1 cellular context compared by ENCODE assay signal in the genomic region with DNA sequence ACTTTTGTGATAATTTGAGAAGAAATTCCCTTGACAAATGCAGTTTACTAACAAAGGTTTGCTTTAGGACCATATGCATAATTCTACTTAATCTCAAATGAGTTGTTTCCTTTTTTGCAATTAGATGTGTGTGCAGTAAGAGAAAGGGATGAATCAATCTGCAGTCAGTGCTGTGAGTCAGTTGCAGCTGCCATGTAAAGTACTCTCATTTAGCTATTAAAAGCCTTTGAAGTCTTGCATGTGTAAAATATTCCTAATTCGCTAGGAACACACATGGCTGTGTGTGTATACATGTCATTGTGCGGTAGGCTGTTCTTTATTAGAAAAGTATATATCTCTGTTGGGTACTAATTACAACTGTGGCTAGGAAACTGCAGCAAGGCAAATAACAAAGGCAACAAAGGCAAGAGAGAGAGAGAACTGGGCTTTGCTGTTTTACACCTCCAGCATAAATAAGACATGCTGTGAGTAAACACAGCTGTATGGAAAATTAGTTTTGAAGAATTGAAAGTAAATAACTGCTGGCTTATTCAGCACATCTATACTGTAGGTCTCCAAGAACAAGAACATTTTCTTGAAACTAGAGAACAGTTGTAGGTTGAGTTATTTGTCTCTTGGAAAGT.
TF ChIP-seq lines count a peak whose summit lies in the region.

No MANE protein-coding gene starts in this region.

TF ChIP-seq in WTC11, 78 proteins besides CTCF, POLR2A, EP300 and RAD21 (continued from another document):
- TF ChIP-seq, protein P1, sequence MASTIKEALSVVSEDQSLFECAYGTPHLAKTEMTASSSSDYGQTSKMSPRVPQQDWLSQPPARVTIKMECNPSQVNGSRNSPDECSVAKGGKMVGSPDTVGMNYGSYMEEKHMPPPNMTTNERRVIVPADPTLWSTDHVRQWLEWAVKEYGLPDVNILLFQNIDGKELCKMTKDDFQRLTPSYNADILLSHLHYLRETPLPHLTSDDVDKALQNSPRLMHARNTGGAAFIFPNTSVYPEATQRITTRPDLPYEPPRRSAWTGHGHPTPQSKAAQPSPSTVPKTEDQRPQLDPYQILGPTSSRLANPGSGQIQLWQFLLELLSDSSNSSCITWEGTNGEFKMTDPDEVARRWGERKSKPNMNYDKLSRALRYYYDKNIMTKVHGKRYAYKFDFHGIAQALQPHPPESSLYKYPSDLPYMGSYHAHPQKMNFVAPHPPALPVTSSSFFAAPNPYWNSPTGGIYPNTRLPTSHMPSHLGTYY (CRISPR knock-in tag; IDR thresholded peaks at IDR 0.05) = no peak
- TF ChIP-seq FOXP1 (CRISPR knock-in tag; IDR thresholded peaks at IDR 0.05; ENCODE audit: borderline replicate concordance) (no peak), ZBTB21 (CRISPR knock-in tag; IDR thresholded peaks at IDR 0.05; ENCODE audit: borderline replicate concordance) (no peak), ETV6 (CRISPR knock-in tag; IDR thresholded peaks at IDR 0.05) (no peak), ZNF121 (CRISPR knock-in tag; IDR thresholded peaks at IDR 0.05) (no peak)
- TF ChIP-seq, protein P2, sequence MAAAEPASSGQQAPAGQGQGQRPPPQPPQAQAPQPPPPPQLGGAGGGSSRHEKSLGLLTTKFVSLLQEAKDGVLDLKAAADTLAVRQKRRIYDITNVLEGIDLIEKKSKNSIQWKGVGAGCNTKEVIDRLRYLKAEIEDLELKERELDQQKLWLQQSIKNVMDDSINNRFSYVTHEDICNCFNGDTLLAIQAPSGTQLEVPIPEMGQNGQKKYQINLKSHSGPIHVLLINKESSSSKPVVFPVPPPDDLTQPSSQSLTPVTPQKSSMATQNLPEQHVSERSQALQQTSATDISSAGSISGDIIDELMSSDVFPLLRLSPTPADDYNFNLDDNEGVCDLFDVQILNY (CRISPR knock-in tag; IDR thresholded peaks at IDR 0.05) = no peak
- TF ChIP-seq, protein P3, sequence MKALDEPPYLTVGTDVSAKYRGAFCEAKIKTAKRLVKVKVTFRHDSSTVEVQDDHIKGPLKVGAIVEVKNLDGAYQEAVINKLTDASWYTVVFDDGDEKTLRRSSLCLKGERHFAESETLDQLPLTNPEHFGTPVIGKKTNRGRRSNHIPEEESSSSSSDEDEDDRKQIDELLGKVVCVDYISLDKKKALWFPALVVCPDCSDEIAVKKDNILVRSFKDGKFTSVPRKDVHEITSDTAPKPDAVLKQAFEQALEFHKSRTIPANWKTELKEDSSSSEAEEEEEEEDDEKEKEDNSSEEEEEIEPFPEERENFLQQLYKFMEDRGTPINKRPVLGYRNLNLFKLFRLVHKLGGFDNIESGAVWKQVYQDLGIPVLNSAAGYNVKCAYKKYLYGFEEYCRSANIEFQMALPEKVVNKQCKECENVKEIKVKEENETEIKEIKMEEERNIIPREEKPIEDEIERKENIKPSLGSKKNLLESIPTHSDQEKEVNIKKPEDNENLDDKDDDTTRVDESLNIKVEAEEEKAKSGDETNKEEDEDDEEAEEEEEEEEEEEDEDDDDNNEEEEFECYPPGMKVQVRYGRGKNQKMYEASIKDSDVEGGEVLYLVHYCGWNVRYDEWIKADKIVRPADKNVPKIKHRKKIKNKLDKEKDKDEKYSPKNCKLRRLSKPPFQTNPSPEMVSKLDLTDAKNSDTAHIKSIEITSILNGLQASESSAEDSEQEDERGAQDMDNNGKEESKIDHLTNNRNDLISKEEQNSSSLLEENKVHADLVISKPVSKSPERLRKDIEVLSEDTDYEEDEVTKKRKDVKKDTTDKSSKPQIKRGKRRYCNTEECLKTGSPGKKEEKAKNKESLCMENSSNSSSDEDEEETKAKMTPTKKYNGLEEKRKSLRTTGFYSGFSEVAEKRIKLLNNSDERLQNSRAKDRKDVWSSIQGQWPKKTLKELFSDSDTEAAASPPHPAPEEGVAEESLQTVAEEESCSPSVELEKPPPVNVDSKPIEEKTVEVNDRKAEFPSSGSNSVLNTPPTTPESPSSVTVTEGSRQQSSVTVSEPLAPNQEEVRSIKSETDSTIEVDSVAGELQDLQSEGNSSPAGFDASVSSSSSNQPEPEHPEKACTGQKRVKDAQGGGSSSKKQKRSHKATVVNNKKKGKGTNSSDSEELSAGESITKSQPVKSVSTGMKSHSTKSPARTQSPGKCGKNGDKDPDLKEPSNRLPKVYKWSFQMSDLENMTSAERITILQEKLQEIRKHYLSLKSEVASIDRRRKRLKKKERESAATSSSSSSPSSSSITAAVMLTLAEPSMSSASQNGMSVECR (CRISPR knock-in tag; IDR thresholded peaks at IDR 0.05; ENCODE audit: borderline replicate concordance) = no peak
- TF ChIP-seq, protein P4, sequence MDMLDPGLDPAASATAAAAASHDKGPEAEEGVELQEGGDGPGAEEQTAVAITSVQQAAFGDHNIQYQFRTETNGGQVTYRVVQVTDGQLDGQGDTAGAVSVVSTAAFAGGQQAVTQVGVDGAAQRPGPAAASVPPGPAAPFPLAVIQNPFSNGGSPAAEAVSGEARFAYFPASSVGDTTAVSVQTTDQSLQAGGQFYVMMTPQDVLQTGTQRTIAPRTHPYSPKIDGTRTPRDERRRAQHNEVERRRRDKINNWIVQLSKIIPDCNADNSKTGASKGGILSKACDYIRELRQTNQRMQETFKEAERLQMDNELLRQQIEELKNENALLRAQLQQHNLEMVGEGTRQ (CRISPR knock-in tag; IDR thresholded peaks at IDR 0.05) = no peak
- TF ChIP-seq, protein P5, sequence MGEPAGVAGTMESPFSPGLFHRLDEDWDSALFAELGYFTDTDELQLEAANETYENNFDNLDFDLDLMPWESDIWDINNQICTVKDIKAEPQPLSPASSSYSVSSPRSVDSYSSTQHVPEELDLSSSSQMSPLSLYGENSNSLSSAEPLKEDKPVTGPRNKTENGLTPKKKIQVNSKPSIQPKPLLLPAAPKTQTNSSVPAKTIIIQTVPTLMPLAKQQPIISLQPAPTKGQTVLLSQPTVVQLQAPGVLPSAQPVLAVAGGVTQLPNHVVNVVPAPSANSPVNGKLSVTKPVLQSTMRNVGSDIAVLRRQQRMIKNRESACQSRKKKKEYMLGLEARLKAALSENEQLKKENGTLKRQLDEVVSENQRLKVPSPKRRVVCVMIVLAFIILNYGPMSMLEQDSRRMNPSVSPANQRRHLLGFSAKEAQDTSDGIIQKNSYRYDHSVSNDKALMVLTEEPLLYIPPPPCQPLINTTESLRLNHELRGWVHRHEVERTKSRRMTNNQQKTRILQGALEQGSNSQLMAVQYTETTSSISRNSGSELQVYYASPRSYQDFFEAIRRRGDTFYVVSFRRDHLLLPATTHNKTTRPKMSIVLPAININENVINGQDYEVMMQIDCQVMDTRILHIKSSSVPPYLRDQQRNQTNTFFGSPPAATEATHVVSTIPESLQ (CRISPR knock-in tag; IDR thresholded peaks at IDR 0.05) = no peak
